11 cellular contexts compared by ENCODE assay signal in the genomic region with DNA sequence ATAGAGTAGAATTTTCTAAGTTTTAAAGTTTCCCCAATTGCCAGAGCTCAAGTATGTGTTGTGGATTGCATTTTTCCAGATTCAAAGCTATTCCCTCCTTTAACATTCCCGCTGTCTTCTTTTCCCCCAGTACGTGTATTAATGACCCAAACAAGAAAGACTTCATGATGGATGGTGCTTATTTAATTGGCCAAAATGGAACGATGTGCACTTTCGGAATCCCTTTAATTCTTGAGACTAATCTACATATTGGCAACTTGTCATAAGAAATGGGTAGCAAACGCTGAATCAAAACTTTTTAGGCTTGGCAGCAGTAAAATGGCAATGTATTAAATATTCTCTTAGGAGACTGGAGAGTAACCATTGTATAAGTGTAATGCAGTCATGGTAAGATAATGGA.
"Had no signal": no experiment of that assay in that cellular context is flagged by ENCODE, and none has a peak within 500 bp of the region (broad histone marks: within the 10 kb centered on the region; RNA-seq: fewer than 3 reads in every experiment).

No MANE protein-coding gene starts in this region.

- H3K27ac ChIP-seq: HL-60, KMS-11 had no signal

- H3K9me3 Mint-ChIP-seq: IgD-negative memory B cell had no signal

- H3K4me1 Mint-ChIP-seq: IgD-negative memory B cell had no signal

- H3K27me3 Mint-ChIP-seq: IgD-negative memory B cell had no signal

- H3K9ac ChIP-seq: KMS-11 had no signal

- FAIRE-seq: HepG2, HTR-8/SVneo, K562 had no signal

- H3K36me3 Mint-ChIP-seq: IgD-negative memory B cell had no signal

- H3K4me2 ChIP-seq: KMS-11 had no signal

- H3K4me3 Mint-ChIP-seq: IgD-negative memory B cell had no signal

- ATAC-seq: HepG2, K562 had no signal

- H3K27ac Mint-ChIP-seq: IgD-negative memory B cell had no signal

- H3K4me3 ChIP-seq: K562 had no signal

- DNase-seq: IMR-90, Karpas-422, Kasumi-1, KBM-7, KG1 had no signal
